1 cellular context compared by ENCODE assay signal in the genomic region with DNA sequence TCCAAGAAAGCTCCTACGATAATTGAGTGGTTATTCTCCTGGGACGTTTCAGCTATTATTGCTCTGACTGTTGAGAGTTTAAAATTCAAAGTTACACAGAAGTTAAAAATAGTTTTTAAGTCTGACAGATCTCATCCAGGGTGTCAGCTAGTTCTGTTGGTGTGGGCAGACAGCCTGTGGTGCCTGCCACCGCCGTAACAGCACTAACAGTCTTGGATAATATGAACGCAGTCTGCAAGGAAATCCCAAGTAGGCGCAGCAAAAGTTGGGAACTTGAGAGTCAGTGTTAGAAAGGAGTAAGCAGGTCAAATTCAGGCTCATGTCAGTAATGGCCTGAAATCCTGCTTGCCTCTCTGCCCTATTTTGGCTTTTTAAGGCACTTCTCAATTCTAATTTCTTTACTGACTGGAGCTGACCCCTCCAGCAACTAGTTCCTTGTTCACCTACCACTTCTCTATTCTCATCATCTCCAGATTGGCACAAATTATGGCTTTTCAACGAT.
TF ChIP-seq lines count a peak whose summit lies in the region.

No MANE protein-coding gene starts in this region.

TF ChIP-seq in GM23338, 12 proteins besides CTCF, POLR2A, EP300 and RAD21 (continued from another document):
- TF ChIP-seq, protein P1, sequence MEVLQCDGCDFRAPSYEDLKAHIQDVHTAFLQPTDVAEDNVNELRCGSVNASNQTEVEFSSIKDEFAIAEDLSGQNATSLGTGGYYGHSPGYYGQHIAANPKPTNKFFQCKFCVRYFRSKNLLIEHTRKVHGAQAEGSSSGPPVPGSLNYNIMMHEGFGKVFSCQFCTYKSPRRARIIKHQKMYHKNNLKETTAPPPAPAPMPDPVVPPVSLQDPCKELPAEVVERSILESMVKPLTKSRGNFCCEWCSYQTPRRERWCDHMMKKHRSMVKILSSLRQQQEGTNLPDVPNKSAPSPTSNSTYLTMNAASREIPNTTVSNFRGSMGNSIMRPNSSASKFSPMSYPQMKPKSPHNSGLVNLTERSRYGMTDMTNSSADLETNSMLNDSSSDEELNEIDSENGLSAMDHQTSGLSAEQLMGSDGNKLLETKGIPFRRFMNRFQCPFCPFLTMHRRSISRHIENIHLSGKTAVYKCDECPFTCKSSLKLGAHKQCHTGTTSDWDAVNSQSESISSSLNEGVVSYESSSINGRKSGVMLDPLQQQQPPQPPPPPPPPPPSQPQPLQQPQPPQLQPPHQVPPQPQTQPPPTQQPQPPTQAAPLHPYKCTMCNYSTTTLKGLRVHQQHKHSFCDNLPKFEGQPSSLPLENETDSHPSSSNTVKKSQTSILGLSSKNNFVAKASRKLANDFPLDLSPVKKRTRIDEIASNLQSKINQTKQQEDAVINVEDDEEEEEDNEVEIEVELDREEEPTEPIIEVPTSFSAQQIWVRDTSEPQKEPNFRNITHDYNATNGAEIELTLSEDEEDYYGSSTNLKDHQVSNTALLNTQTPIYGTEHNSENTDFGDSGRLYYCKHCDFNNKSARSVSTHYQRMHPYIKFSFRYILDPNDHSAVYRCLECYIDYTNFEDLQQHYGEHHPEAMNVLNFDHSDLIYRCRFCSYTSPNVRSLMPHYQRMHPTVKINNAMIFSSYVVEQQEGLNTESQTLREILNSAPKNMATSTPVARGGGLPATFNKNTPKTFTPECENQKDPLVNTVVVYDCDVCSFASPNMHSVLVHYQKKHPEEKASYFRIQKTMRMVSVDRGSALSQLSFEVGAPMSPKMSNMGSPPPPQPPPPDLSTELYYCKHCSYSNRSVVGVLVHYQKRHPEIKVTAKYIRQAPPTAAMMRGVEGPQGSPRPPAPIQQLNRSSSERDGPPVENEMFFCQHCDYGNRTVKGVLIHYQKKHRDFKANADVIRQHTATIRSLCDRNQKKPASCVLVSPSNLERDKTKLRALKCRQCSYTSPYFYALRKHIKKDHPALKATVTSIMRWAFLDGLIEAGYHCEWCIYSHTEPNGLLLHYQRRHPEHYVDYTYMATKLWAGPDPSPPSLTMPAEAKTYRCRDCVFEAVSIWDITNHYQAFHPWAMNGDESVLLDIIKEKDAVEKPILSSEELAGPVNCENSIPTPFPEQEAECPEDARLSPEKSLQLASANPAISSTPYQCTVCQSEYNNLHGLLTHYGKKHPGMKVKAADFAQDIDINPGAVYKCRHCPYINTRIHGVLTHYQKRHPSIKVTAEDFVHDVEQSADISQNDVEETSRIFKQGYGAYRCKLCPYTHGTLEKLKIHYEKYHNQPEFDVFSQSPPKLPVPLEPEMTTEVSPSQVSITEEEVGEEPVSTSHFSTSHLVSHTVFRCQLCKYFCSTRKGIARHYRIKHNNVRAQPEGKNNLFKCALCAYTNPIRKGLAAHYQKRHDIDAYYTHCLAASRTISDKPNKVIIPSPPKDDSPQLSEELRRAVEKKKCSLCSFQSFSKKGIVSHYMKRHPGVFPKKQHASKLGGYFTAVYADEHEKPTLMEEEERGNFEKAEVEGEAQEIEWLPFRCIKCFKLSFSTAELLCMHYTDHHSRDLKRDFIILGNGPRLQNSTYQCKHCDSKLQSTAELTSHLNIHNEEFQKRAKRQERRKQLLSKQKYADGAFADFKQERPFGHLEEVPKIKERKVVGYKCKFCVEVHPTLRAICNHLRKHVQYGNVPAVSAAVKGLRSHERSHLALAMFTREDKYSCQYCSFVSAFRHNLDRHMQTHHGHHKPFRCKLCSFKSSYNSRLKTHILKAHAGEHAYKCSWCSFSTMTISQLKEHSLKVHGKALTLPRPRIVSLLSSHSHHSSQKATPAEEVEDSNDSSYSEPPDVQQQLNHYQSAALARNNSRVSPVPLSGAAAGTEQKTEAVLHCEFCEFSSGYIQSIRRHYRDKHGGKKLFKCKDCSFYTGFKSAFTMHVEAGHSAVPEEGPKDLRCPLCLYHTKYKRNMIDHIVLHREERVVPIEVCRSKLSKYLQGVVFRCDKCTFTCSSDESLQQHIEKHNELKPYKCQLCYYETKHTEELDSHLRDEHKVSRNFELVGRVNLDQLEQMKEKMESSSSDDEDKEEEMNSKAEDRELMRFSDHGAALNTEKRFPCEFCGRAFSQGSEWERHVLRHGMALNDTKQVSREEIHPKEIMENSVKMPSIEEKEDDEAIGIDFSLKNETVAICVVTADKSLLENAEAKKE (CRISPR knock-in tag; IDR thresholded peaks at IDR 0.05) = no peak
